ENCODE assay signal across 16 cellular contexts in the genomic region with DNA sequence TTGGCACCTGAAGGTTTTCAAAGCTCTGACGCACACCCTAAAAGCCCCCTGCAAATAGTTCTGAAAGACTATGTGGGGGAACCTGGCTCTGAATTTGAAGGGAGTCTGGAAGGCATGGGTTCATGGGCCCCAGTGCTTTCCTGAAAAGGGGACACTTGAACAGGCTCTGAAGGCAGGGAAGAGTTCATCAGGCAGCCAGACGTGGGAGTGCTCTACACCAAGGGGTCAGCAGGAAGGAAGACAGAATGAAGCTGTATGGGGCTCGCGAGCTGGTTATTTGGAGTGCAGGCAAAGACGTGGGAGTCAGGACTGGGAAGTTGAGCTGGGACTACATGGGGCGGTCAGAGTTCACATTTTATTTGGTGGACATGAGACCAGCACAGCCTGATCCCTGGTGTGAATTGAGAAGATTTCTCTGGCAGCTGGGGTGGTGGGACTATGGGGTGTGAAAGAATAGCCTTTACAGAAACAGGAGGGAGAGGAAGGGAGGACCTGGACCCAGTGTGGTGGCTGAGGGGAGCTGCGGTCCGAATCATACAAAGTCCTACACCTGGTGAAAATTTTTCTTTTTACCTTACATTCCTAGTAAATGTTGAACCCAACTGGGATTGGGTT. TPM values are rescaled to one million over a fixed set of nuclear protein-coding genes. Genes with fewer than 3 reads are reported as not detected.
DNase-seq lines count a peak whose midpoint lies in the region; ATAC-seq and TF ChIP-seq lines count a peak whose summit lies in the region.
"Had no signal": no experiment of that assay in that cellular context is flagged by ENCODE, and none has a peak within 500 bp of the region (broad histone marks: within the 10 kb centered on the region; RNA-seq: fewer than 3 reads in every experiment).

No MANE protein-coding gene starts in this region.

- TF ChIP-seq CTCF in Peyer's patch (IDR thresholded peaks at IDR 0.05) (no peak), fibroblast of villous mesenchyme (IDR thresholded peaks at IDR 0.05; ENCODE audit: insufficient read depth, low read depth, low read length) (no peak), testis (IDR thresholded peaks at IDR 0.05) (no peak), body of pancreas (IDR thresholded peaks at IDR 0.05) (no peak)

- TF ChIP-seq POLR2A in Peyer's patch (IDR thresholded peaks at IDR 0.05): no peak
- no peak for TF ChIP-seq POLR2A in testis (IDR thresholded peaks at IDR 0.05)
- no peak for TF ChIP-seq POLR2A in body of pancreas (IDR thresholded peaks at IDR 0.05)

- H3K27me3 ChIP-seq in Peyer's patch (no peaks in the 10 kb centered on the region), mucosa of stomach (ENCODE audit: control insufficient read depth, insufficient read depth, low read length) (no peaks in the 10 kb centered on the region), testis (no peaks in the 10 kb centered on the region), body of pancreas (no peaks in the 10 kb centered on the region)

- H3K4me3 ChIP-seq in Peyer's patch (peak overlapping the region in 3 of 4 donors; percentile 0 to 50 (median 42)), fibroblast of villous mesenchyme (ENCODE audit: low read depth, low read length) (no peak overlapping the region), mucosa of stomach (ENCODE audit: low read length) (peak overlapping the region; percentile 2), testis (no peak overlapping the region), body of pancreas (no peak overlapping the region)
- H3K4me3 ChIP-seq: lung had no signal

- intact Hi-C loops in testis (cut with DNase I; ENCODE audit: low total_unique reads): no loop called here
- intact Hi-C loops in body of pancreas (cut with DNase I): no loop called here

- H3K9me3 ChIP-seq in Peyer's patch: no peaks in the 10 kb centered on the region
- H3K9me3 ChIP-seq in mucosa of stomach (ENCODE audit: control insufficient read depth, low read length): no peaks in the 10 kb centered on the region
- H3K9me3 ChIP-seq in testis: no peaks in the 10 kb centered on the region
- no peaks in the 10 kb centered on the region for H3K9me3 ChIP-seq in body of pancreas

- H3K4me1 ChIP-seq in Peyer's patch (peaks cover 0 to 9% (median 0%) of the 10 kb centered on the region in 4 donors), mucosa of stomach (ENCODE audit: control insufficient read depth, insufficient read depth, low read length) (peaks cover 27% of the 10 kb centered on the region), testis (peaks cover 21% of the 10 kb centered on the region), body of pancreas (no peaks in the 10 kb centered on the region)

- H3K9ac ChIP-seq in mucosa of stomach (ENCODE audit: low read length): peak overlapping the region; percentile 42

- H3K36me3 ChIP-seq in Peyer's patch (no peaks in the 10 kb centered on the region), mucosa of stomach (ENCODE audit: control insufficient read depth, insufficient read depth, low read length) (no peaks in the 10 kb centered on the region), testis (ENCODE audit: low read depth, missing control alignments) (no peaks in the 10 kb centered on the region), body of pancreas (replicated peaks in 1 of 2; ENCODE audit: insufficient read depth in 1 of 2, low read depth in 2 of 2) (no peaks in the 10 kb centered on the region)

- WGBS in testis, 2 donors: 57 to 60% methylated on average over 8 of the region's 8 CpGs
- WGBS in body of pancreas, 2 donors: 79 to 84% methylated on average over 7 to 8 of the region's 8 CpGs

- DNase-seq in Peyer's patch (no peak), fibroblast of villous mesenchyme (ENCODE audit: low read depth) (peak; percentile 44), testis (peak; percentile 27), SIG-M5 (lab: John Stamatoyannopoulos, UW) (no peak), NCI-H2107 treated with DMSO at 0.1 percent for 48 hours (lab: John Stamatoyannopoulos, UW; ENCODE audit: unreplicated experiment) (no peak), body of pancreas (no peak)
- DNase-seq: activated CD4-positive, CD25-positive, alpha-beta regulatory T cell; amniotic stem cell; EL; foreskin melanocyte; NCI-H1048; NCI-H2171 had no signal

- H3K27ac ChIP-seq in Peyer's patch (peak overlapping the region in 3 of 4 donors; percentile 40 to 85 (median 59)), testis (peak overlapping the region in 1 of 2 donors; percentile 14), body of pancreas (no peak overlapping the region)

- no peak for ATAC-seq in HG03175 (IDR thresholded peaks at IDR 0.05; ENCODE audit: unreplicated experiment)
- ATAC-seq in body of pancreas: no peak
- ATAC-seq: activated T-helper 17 cell treated with anti-CD3 and anti-CD28 coated beads, Interleukin-2, amount 50 U/mL, for 72 hours had no signal

RNA-seq across cellular contexts. Expression of a gene that starts 12.6 kb away (rescaled TPM):
- total RNA-seq in Peyer's patch: 10 to 100 TPM in 3 of 4 donors, 1 to 10 TPM in 1; 9.1 to 97.6 (median 55.7) TPM
- 7.1 and 9.9 TPM in 2 replicates for total RNA-seq in fibroblast of villous mesenchyme
- 10 to 100 TPM; 12.1 to 17.8 TPM for total RNA-seq in testis
- 11.7 TPM for polyA plus RNA-seq in testis (ENCODE audit: insufficient read depth, low read depth, low replicate concordance)
- total RNA-seq in body of pancreas: 1 to 10 TPM; 5.3 to 6.2 TPM

RNA-seq across cellular contexts. Expression of a gene that starts 39.4 kb away (rescaled TPM):
- total RNA-seq in Peyer's patch (10 to 100 TPM in 1 of 4 donors, 1 to 10 TPM in 3; 1.9 to 47.0 (median 3.9) TPM), fibroblast of villous mesenchyme (not detected in 2 replicates), testis (1 to 10 TPM; 1.2 to 3.8 TPM), body of pancreas (1 to 10 TPM in 1 of 2 donors, not detected in 1; 2.1 TPM)
- 8.2 TPM for polyA plus RNA-seq in testis (ENCODE audit: insufficient read depth, low read depth, low replicate concordance)
- total RNA-seq: activated T-helper 17 cell treated with anti-CD3 and anti-CD28 coated beads, Interleukin-2, amount 50 U/mL, for 72 hours had no signal

RNA-seq across cellular contexts. Expression of a gene that starts 55.8 kb away (rescaled TPM):
- 10 to 100 TPM in 3 of 4 donors, 1 to 10 TPM in 1; 9.9 to 23.1 (median 13.4) TPM for total RNA-seq in Peyer's patch
- 14.5 and 16.0 TPM in 2 replicates for total RNA-seq in fibroblast of villous mesenchyme
- total RNA-seq in testis: 10 to 100 TPM; 13.8 to 17.0 TPM
- polyA plus RNA-seq in testis (ENCODE audit: insufficient read depth, low read depth, low replicate concordance): 18.4 TPM
- 1 to 10 TPM; 3.6 to 4.3 TPM for total RNA-seq in body of pancreas

RNA-seq across cellular contexts. Expression of a gene that starts 56.1 kb away (rescaled TPM):
- total RNA-seq in Peyer's patch (10 to 100 TPM in 1 of 4 donors, 1 to 10 TPM in 2, not detected in 1; 4.8 to 12.8 (median 6.5) TPM), fibroblast of villous mesenchyme (4.2 and 9.9 TPM in 2 replicates), testis (10 to 100 TPM; 14.6 to 15.1 TPM), body of pancreas (1 to 10 TPM in 1 of 2 donors, under 1 TPM in 1; 0.99 to 4.9 TPM)
- polyA plus RNA-seq in testis (ENCODE audit: insufficient read depth, low read depth, low replicate concordance): 16.4 TPM

Comparison
In these comparisons a context has a peak if more than half of its experiments do, and no peak if none do; other contexts are left out.
1. DNase-seq: peak in fibroblast of villous mesenchyme (single experiment) and testis (single experiment); none in Peyer's patch (0 of 3), SIG-M5 (single experiment), NCI-H2107 treated with DMSO at 0.1 percent for 48 hours (single experiment) and body of pancreas (0 of 4).
2. H3K27ac ChIP-seq: peak in Peyer's patch (3 of 4); none in body of pancreas (0 of 4).
3. H3K4me3 ChIP-seq: peak in Peyer's patch (3 of 4) and mucosa of stomach (single experiment); none in fibroblast of villous mesenchyme (single experiment), testis (0 of 2) and body of pancreas (0 of 2).